In the genomic region with DNA sequence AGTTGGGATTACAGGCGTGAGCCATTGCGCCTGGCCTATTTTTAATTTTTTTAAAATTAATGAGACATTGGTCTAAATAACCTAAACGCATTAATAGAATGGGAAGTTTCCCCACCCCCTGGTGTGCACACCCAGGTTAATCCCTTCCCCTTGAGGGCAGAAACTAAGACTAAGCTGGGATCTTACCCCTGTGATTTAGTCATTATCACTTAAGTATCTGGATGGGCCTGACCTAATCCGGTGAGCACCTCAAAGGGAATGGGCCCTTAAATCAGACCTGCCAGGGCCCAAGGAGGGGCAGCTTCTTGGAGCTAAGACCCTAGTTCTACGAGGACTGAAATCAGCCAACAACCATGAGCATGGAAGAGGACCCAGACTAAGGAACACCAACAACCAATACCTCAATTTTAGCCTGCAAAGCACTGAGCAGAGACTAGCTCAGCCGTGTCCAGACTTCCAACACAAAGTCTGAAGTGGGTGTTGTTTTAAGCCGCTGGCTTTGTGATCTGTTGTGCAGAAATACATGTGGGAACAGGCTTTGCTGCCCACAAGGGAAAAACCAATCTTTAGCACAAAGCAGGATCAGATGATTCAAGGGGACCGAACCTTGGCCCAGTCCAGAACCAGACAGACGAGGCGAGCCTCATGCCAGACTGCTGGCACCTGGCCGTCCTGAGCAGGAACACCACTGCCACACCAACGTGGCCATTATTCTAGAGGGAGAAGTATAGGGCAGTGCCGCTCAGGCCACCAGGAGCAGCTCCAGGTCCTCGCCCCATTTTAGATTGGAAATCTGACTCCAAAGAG, we compare ENCODE assay signal across 1 cellular context.
TF ChIP-seq lines count a peak whose summit lies in the region.

No MANE protein-coding gene starts in this region.

TF ChIP-seq in IMR-90, 13 proteins besides CTCF, POLR2A, EP300 and RAD21:
- no peak for TF ChIP-seq FOS (IDR thresholded peaks at IDR 0.05; ENCODE audit: low read depth, low read length)
- TF ChIP-seq SMC3 (IDR thresholded peaks at IDR 0.05; ENCODE audit: low read depth, low read length) = no peak
- TF ChIP-seq CHD1 (IDR thresholded peaks at IDR 0.05; ENCODE audit: low read depth, low read length) = no peak
- no peak for TF ChIP-seq MAZ (IDR thresholded peaks at IDR 0.05; ENCODE audit: borderline replicate concordance, low read depth, low read length)
- no peak for TF ChIP-seq BHLHE40 (IDR thresholded peaks at IDR 0.05; ENCODE audit: low read depth, low read length)
- no peak for TF ChIP-seq RCOR1 (IDR thresholded peaks at IDR 0.05; ENCODE audit: insufficient replicate concordance, low read length)
- TF ChIP-seq RFX5 (IDR thresholded peaks at IDR 0.05; ENCODE audit: low read depth, low read length) = no peak
- TF ChIP-seq NFE2L2 (IDR thresholded peaks at IDR 0.05; ENCODE audit: low read depth, low read length) = no peak
- no peak for TF ChIP-seq MXI1 (IDR thresholded peaks at IDR 0.05; ENCODE audit: borderline replicate concordance, low read depth, low read length)
- no peak for TF ChIP-seq CEBPB (IDR thresholded peaks at IDR 0.05; ENCODE audit: low read depth, low read length)
- TF ChIP-seq, protein P1, sequence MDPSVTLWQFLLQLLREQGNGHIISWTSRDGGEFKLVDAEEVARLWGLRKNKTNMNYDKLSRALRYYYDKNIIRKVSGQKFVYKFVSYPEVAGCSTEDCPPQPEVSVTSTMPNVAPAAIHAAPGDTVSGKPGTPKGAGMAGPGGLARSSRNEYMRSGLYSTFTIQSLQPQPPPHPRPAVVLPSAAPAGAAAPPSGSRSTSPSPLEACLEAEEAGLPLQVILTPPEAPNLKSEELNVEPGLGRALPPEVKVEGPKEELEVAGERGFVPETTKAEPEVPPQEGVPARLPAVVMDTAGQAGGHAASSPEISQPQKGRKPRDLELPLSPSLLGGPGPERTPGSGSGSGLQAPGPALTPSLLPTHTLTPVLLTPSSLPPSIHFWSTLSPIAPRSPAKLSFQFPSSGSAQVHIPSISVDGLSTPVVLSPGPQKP (IDR thresholded peaks at IDR 0.05; ENCODE audit: borderline replicate concordance, low read depth, low read length) = no peak
- TF ChIP-seq, protein P2, sequence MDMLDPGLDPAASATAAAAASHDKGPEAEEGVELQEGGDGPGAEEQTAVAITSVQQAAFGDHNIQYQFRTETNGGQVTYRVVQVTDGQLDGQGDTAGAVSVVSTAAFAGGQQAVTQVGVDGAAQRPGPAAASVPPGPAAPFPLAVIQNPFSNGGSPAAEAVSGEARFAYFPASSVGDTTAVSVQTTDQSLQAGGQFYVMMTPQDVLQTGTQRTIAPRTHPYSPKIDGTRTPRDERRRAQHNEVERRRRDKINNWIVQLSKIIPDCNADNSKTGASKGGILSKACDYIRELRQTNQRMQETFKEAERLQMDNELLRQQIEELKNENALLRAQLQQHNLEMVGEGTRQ (IDR thresholded peaks at IDR 0.05; ENCODE audit: low read depth, low read length) = no peak
- no peak for TF ChIP-seq MAFK (IDR thresholded peaks at IDR 0.05; ENCODE audit: low read depth, low read length)
